11 cellular contexts compared by ENCODE assay signal in the genomic region with DNA sequence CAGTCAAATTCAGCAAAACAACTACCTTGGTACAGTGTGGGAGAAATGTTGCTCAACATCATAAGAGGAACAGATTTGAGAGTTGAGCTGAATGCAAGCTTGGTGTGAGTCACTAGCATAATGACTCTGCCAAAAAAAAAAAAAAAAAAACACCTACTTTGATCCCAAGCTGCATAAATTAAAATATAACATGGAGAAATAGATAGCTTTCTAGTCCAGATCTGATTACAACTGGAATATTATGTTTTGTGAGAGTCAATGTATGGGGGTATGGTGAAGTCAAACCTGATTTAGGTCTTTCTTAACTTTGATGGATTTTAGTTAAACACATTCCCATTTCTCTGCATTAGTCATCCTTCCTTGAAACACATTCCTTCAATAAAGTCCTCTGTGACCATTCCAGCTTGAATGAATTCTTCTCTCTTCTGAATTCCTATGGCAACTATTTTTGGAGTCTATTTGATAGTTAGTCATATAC.
A peak's percentile ranks its signal among the peaks of the same experiment; 100 is the strongest.
DNase-seq lines count a peak whose midpoint lies in the region; ATAC-seq and TF ChIP-seq lines count a peak whose summit lies in the region.
"Had no signal": no experiment of that assay in that cellular context is flagged by ENCODE, and none has a peak within 500 bp of the region (broad histone marks: within the 10 kb centered on the region; RNA-seq: fewer than 3 reads in every experiment).

No MANE protein-coding gene starts in this region.

- no peak for DNase-seq in Calu3
- DNase-seq in NCI-H226 = peak; percentile 81
- DNase-seq in dermis microvascular lymphatic vessel endothelial cell (ENCODE audit: low read depth in 2 of 2) = peak; percentile 34 to 77
- DNase-seq in omental fat pad (ENCODE audit: low spot score) = no peak
- no peak for DNase-seq in KG1 (lab: John Stamatoyannopoulos, UW)
- no peak for DNase-seq in amygdala (lab: John Stamatoyannopoulos, UW)
- DNase-seq: activated CD4-positive, alpha-beta T cell treated with anti-CD3 and anti-CD28 coated beads for 1 hour; heart right ventricle; naive thymus-derived CD8-positive, alpha-beta T cell had no signal

- ATAC-seq in omental fat pad (ENCODE audit: low FRiP score) (peak; percentile 91), GM21360 (IDR thresholded peaks at IDR 0.05; ENCODE audit: unreplicated experiment) (no peak), HG02970 (IDR thresholded peaks at IDR 0.05; ENCODE audit: low FRiP score, unreplicated experiment) (no peak)
- ATAC-seq: naive thymus-derived CD8-positive, alpha-beta T cell had no signal

- H3K4me3 Mint-ChIP-seq in Calu3 (ENCODE audit: low read depth, unreplicated experiment) = no peak overlapping the region
- H3K4me3 Mint-ChIP-seq: naive thymus-derived CD8-positive, alpha-beta T cell had no signal

- CTCF ChIA-PET in Calu3 (lab: Charles Lee) = interaction anchor here (0.7 to 1.2 kb wide), 2 partner anchors 14 to 1327 kb away, joined by 3 to 7 read pairs; no protein-coding TSS in a partner anchor

- no TSS peak for BruUV-seq in Calu3 (replicated peaks; lab: Mats Ljungman, UMichigan)

- intact Hi-C loops in Calu3 (cut with micrococcal nuclease; ENCODE audit: unreplicated experiment) = no loop called here

- peaks cover 8% of the 10 kb centered on the region for H3K9me3 Mint-ChIP-seq in Calu3 (ENCODE audit: low read depth, unreplicated experiment)

- peaks cover 18% of the 10 kb centered on the region for H3K36me3 Mint-ChIP-seq in Calu3 (ENCODE audit: insufficient read depth, unreplicated experiment)
- H3K36me3 Mint-ChIP-seq: naive thymus-derived CD8-positive, alpha-beta T cell had no signal

- TF ChIP-seq CTCF in Calu3 (IDR thresholded peaks at IDR 0.05; ENCODE audit: unreplicated experiment) (no peak), omental fat pad (IDR thresholded peaks at IDR 0.05) (no peak)

- H3K27ac Mint-ChIP-seq in Calu3 (ENCODE audit: unreplicated experiment) = peak overlapping the region; percentile 91
- H3K27ac Mint-ChIP-seq: naive thymus-derived CD8-positive, alpha-beta T cell had no signal

- H3K4me1 Mint-ChIP-seq in Calu3 (ENCODE audit: low read depth, unreplicated experiment) = peaks cover 44% of the 10 kb centered on the region
- H3K4me1 Mint-ChIP-seq: naive thymus-derived CD8-positive, alpha-beta T cell had no signal

- H3K27me3 Mint-ChIP-seq in Calu3 (ENCODE audit: unreplicated experiment) = no peaks in the 10 kb centered on the region

Comparison
In these comparisons a context has a peak if more than half of its experiments do, and no peak if none do; other contexts are left out.
1. DNase-seq: peak in NCI-H226 (single experiment) and dermis microvascular lymphatic vessel endothelial cell (2 of 2); none in Calu3 (single experiment), omental fat pad (single experiment), KG1 (single experiment) and amygdala (0 of 56).